14 cellular contexts compared by ENCODE assay signal in the genomic region with DNA sequence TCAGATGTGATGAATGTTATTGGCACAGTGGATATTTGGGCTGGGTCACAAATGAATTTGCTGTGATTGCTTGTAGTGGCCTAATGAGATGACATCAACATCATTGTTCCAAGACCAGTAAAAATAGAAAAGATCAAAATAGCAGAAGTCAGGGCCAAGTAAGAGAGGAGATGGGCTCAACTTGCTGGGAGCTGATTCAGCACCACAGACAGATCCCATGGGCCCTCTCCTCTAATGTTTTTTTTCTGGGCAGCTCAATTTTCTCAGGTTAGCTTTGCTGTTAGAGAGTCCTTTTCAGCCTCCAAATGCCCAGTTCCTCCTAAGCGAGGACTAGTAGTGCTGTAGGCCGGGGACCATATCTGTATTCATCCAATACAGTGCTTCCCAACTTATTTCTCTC.
DNase-seq lines count a peak whose midpoint lies in the region; ATAC-seq and TF ChIP-seq lines count a peak whose summit lies in the region.
"Had no signal": no experiment of that assay in that cellular context is flagged by ENCODE, and none has a peak within 500 bp of the region (broad histone marks: within the 10 kb centered on the region; RNA-seq: fewer than 3 reads in every experiment).

No MANE protein-coding gene starts in this region.

- H2BK20ac ChIP-seq in IMR-90 (ENCODE audit: low read depth, low read length): no peak overlapping the region

- H3K56ac ChIP-seq in IMR-90 (ENCODE audit: extremely low read depth, insufficient read depth, low read length): no peak overlapping the region

- H2AK9ac ChIP-seq in IMR-90 (replicated peaks; ENCODE audit: low read depth, low read length, poor library complexity): no peak overlapping the region

- TF ChIP-seq CTCF in DND-41 (IDR thresholded peaks at IDR 0.05; ENCODE audit: borderline replicate concordance, extremely low read depth, low read length, poor library complexity, severe bottlenecking): no peak
- no peak for TF ChIP-seq CTCF in IMR-90 (conservative IDR thresholded peaks at IDR 0.05; ENCODE audit: low read depth, low read length)
- no peak for TF ChIP-seq CTCF in OCI-LY7 (conservative IDR thresholded peaks at IDR 0.05; ENCODE audit: low read length)

- no peak overlapping the region for H3K18ac ChIP-seq in IMR-90 (ENCODE audit: low read depth, low read length)

- peak; percentile 8 for DNase-seq in DND-41
- peak; percentile 9 for DNase-seq in IMR-90
- peak; percentile 3 for DNase-seq in OCI-M1 (lab: John Stamatoyannopoulos, UW)
- peak; percentile 35 for DNase-seq in iPS-NIHi7 (ENCODE audit: extremely low spot score)
- DNase-seq in OCI-LY7 (ENCODE audit: low spot score): no peak
- no peak for DNase-seq in HPDE6-E6E7 (ENCODE audit: extremely low spot score)
- DNase-seq in activated naive CD4-positive, alpha-beta T cell treated with anti-CD3 and anti-CD28 coated beads, Interleukin-2, amount 50 U/mL, for 16 hours: no peak
- DNase-seq: CD4-positive, alpha-beta memory T cell; NCI-H1436; NCI-H2029; NCI-H2171; NCI-H446 treated with DMSO at 0.1 percent for 48 hours had no signal

- no peak overlapping the region for H2BK5ac ChIP-seq in IMR-90 (ENCODE audit: low read depth, low read length, poor library complexity, severe bottlenecking)

- H2BK120ac ChIP-seq in IMR-90 (ENCODE audit: low read depth, low read length): no peak overlapping the region

- no peak overlapping the region for H3K4me3 ChIP-seq in DND-41 (ENCODE audit: low read depth in 1 of 2, low read length in 2 of 2)
- H3K4me3 ChIP-seq in IMR-90 (ENCODE audit: insufficient read depth, low read depth, low read length): no peak overlapping the region
- no peak overlapping the region for H3K4me3 ChIP-seq in OCI-LY7 (ENCODE audit: low read depth, low read length, poor library complexity, severe bottlenecking)

- H3K23ac ChIP-seq in IMR-90 (ENCODE audit: low read depth, low read length): no peak overlapping the region

- no peaks in the 10 kb centered on the region for H3K9me2 ChIP-seq in OCI-LY7 (ENCODE audit: insufficient read depth, low read length)

- no peaks in the 10 kb centered on the region for H4K20me1 ChIP-seq in DND-41 (ENCODE audit: insufficient read depth, low read length)
- H4K20me1 ChIP-seq in IMR-90 (ENCODE audit: insufficient read depth, low read length): no peaks in the 10 kb centered on the region
- no peaks in the 10 kb centered on the region for H4K20me1 ChIP-seq in OCI-LY7 (ENCODE audit: insufficient read depth, low read length)

- ATAC-seq in DND-41 (ENCODE audit: insufficient read depth, low read depth) (no peak), IMR-90 (ENCODE audit: low read depth) (no peak), HG02571 (IDR thresholded peaks at IDR 0.05; ENCODE audit: unreplicated experiment) (no peak)
- ATAC-seq: Panc1 had no signal

- intact Hi-C loops in IMR-90 (cut with micrococcal nuclease) (no loop called here), OCI-LY7 (cut with micrococcal nuclease; ENCODE audit: unreplicated experiment) (no loop called here)

- WGBS in IMR-90 (ENCODE audit: extremely low coverage in 2 of 2, insufficient read length in 1 of 2), 2 experiments: no CpG with 5 or more reads among the region's 2 CpGs

- no peak overlapping the region for H3K14ac ChIP-seq in IMR-90 (replicated peaks; ENCODE audit: low read depth, low read length)

- H3K9me3 ChIP-seq in DND-41 (ENCODE audit: insufficient read depth, low read length, severe bottlenecking) (peaks cover 12% of the 10 kb centered on the region), IMR-90 (ENCODE audit: control insufficient read depth, insufficient read depth, low read length) (peaks cover 2% of the 10 kb centered on the region; the same call in 1 of the 2 replicates), OCI-LY7 (ENCODE audit: low read length) (0 out of 2 replicates have a peak, but pooled peaks cover 7% of the 10 kb centered on the region)

- dilution Hi-C loops in IMR-90 (cut with HindIII; ENCODE audit: low sequenced_read_pairs, unreplicated experiment): no loop called here

- H3K9ac ChIP-seq in DND-41 (ENCODE audit: low read depth, low read length) (no peak overlapping the region), IMR-90 (ENCODE audit: low read depth, low read length) (no peak overlapping the region)

- H3K9me1 ChIP-seq in IMR-90 (ENCODE audit: insufficient read depth, low read length): no peaks in the 10 kb centered on the region

- H3K4me2 ChIP-seq in DND-41 (ENCODE audit: insufficient read depth, low read length) (no peak overlapping the region), IMR-90 (ENCODE audit: low read depth, low read length) (no peak overlapping the region), OCI-LY7 (ENCODE audit: low read length) (no peak overlapping the region)

- no peak overlapping the region for H2BK15ac ChIP-seq in IMR-90 (ENCODE audit: low read depth, low read length)

- no peak overlapping the region for H3K4ac ChIP-seq in IMR-90 (ENCODE audit: low read depth, low read length)

- POLR2A ChIA-PET in IMR-90 (lab: Charles Lee; ENCODE audit: unreplicated experiment): no interaction called here
- POLR2A ChIA-PET in OCI-LY7 (lab: Charles Lee): no interaction called here

- no peak for TF ChIP-seq RAD21 in IMR-90 (IDR thresholded peaks at IDR 0.05; ENCODE audit: low read length)

- H2AK5ac ChIP-seq in IMR-90 (ENCODE audit: low read depth, low read length): no peak overlapping the region

- CTCF ChIA-PET in IMR-90 (lab: Yijun Ruan, JAX): no interaction called here
- CTCF ChIA-PET in OCI-LY7 (lab: Charles Lee; ENCODE audit: unreplicated experiment): no interaction called here

- no peaks in the 10 kb centered on the region for H3K79me2 ChIP-seq in DND-41 (ENCODE audit: insufficient read depth, low read length)
- no peaks in the 10 kb centered on the region for H3K79me2 ChIP-seq in OCI-LY7 (ENCODE audit: insufficient read depth, low read depth, low read length)

- TF ChIP-seq POLR2A in IMR-90 (IDR thresholded peaks at IDR 0.05; ENCODE audit: low read depth, low read length): no peak

- BruUV-seq in IMR-90 (replicated peaks; lab: Mats Ljungman, UMichigan) (no TSS peak), OCI-LY7 (replicated peaks; lab: Mats Ljungman, UMichigan) (no TSS peak)

- no peaks in the 10 kb centered on the region for H3K27me3 ChIP-seq in DND-41 (ENCODE audit: insufficient read depth, low read length, poor library complexity)
- H3K27me3 ChIP-seq in IMR-90 (ENCODE audit: control insufficient read depth, insufficient read depth, low read length): no peaks in the 10 kb centered on the region

- H3K27ac ChIP-seq in DND-41 (ENCODE audit: low read length) (no peak overlapping the region), IMR-90 (ENCODE audit: insufficient read depth, low read length) (no peak overlapping the region), OCI-LY7 (ENCODE audit: low read depth, low read length, poor library complexity, severe bottlenecking) (no peak overlapping the region)

- H3K4me1 ChIP-seq in DND-41 (ENCODE audit: insufficient read depth, low read length): no peaks in the 10 kb centered on the region
- H3K4me1 ChIP-seq in IMR-90 (ENCODE audit: control insufficient read depth, insufficient read depth, low read length): no peaks in the 10 kb centered on the region
- no peaks in the 10 kb centered on the region for H3K4me1 ChIP-seq in OCI-LY7 (ENCODE audit: insufficient read depth, low read length, poor library complexity, severe bottlenecking)

- in situ Hi-C loops in IMR-90 (cut with MboI; ENCODE audit: low sequenced_read_pairs): no loop called here

- H3K36me3 ChIP-seq in DND-41 (ENCODE audit: insufficient read depth, low read length): no peaks in the 10 kb centered on the region
- H3K36me3 ChIP-seq in IMR-90 (ENCODE audit: control insufficient read depth, insufficient read depth, low read length): no peaks in the 10 kb centered on the region
- H3K36me3 ChIP-seq in OCI-LY7 (ENCODE audit: insufficient read depth, low read length): no peaks in the 10 kb centered on the region

- no peak overlapping the region for H4K5ac ChIP-seq in IMR-90 (ENCODE audit: low read depth, low read length)

- no peak overlapping the region for H4K91ac ChIP-seq in IMR-90 (ENCODE audit: insufficient read depth, low read depth, low read length)

- H2AFZ ChIP-seq in DND-41 (ENCODE audit: low read depth, low read length) (no peak overlapping the region), IMR-90 (replicated peaks; ENCODE audit: low read length, poor library complexity) (no peak overlapping the region), OCI-LY7 (ENCODE audit: low read length) (no peak overlapping the region)

- no peaks in the 10 kb centered on the region for H3K79me1 ChIP-seq in IMR-90 (ENCODE audit: low read depth in 1 of 2, low read length in 2 of 2)

- H4K8ac ChIP-seq in IMR-90 (ENCODE audit: low read depth in 2 of 2, low read length in 2 of 2): no peak overlapping the region

TF ChIP-seq in IMR-90, 13 proteins besides CTCF, POLR2A, EP300 and RAD21:
- TF ChIP-seq RCOR1 (IDR thresholded peaks at IDR 0.05; ENCODE audit: insufficient replicate concordance, low read length): no peak
- TF ChIP-seq, protein P1, sequence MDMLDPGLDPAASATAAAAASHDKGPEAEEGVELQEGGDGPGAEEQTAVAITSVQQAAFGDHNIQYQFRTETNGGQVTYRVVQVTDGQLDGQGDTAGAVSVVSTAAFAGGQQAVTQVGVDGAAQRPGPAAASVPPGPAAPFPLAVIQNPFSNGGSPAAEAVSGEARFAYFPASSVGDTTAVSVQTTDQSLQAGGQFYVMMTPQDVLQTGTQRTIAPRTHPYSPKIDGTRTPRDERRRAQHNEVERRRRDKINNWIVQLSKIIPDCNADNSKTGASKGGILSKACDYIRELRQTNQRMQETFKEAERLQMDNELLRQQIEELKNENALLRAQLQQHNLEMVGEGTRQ (IDR thresholded peaks at IDR 0.05; ENCODE audit: low read depth, low read length): no peak
- no peak for TF ChIP-seq MXI1 (IDR thresholded peaks at IDR 0.05; ENCODE audit: borderline replicate concordance, low read depth, low read length)
- no peak for TF ChIP-seq MAZ (IDR thresholded peaks at IDR 0.05; ENCODE audit: borderline replicate concordance, low read depth, low read length)
- no peak for TF ChIP-seq BHLHE40 (IDR thresholded peaks at IDR 0.05; ENCODE audit: low read depth, low read length)

Comparison
In these comparisons a context has a peak if more than half of its experiments do, and no peak if none do; other contexts are left out.
1. DNase-seq: peak in DND-41 (single experiment), IMR-90 (single experiment), OCI-M1 (single experiment) and iPS-NIHi7 (single experiment); none in OCI-LY7 (single experiment), HPDE6-E6E7 (single experiment) and activated naive CD4-positive, alpha-beta T cell treated with anti-CD3 and anti-CD28 coated beads, Interleukin-2, amount 50 U/mL, for 16 hours (single experiment).